Comparison of ENCODE assay signal across 29 cellular contexts in genomic region chr21:35420658-35421057, GRCh38.
"Had no signal": no experiment of that assay in that cellular context is flagged by ENCODE, and none has a peak within 500 bp of the region (broad histone marks: within the 10 kb centered on the region; RNA-seq: fewer than 3 reads in every experiment).

No MANE protein-coding gene starts in this region.

- H3K9me3 ChIP-seq: gastrocnemius medialis had no signal

- H3K36me3 ChIP-seq: brain microvascular endothelial cell, gastrocnemius medialis, heart left ventricle, WERI-Rb-1 had no signal

- H3K27ac ChIP-seq: brain microvascular endothelial cell, coronary artery, dorsolateral prefrontal cortex, foreskin keratinocyte, gastrocnemius medialis, heart left ventricle, WERI-Rb-1 had no signal

- H3K27me3 ChIP-seq: brain microvascular endothelial cell, foreskin keratinocyte, gastrocnemius medialis had no signal

- ATAC-seq: activated CD4-positive, CD25-positive, alpha-beta regulatory T cell treated with anti-CD3 and anti-CD28 coated beads, Interleukin-2, amount 50 U/mL, for 24 hours; activated CD8-positive, alpha-beta T cell treated with anti-CD3 and anti-CD28 coated beads for 36 hours; activated T-cell treated with anti-CD3 and anti-CD28 coated beads, Interleukin-2, amount 50 U/mL, for 4 hours; activated T-helper 17 cell treated with anti-CD3 and anti-CD28 coated beads, Interleukin-2, amount 50 U/mL, for 72 hours; esophagus mucosa; foreskin keratinocyte; gastrocnemius medialis; heart left ventricle had no signal

- FAIRE-seq: astrocyte, bronchial epithelial cell had no signal

- H3K4me1 ChIP-seq: foreskin keratinocyte, gastrocnemius medialis had no signal

- DNase-seq: activated B cell treated with CpG ODN at 0.5 μM for 24 hours; activated CD4-positive, alpha-beta T cell treated with anti-CD3 and anti-CD28 coated beads for 48 hours; activated CD4-positive, alpha-beta T cell treated with anti-CD3 and anti-CD28 coated beads, Interleukin-2, amount 50 U/mL, for 1 hour; activated CD4-positive, alpha-beta T cell treated with anti-CD3 and anti-CD28 coated beads, Interleukin-2, amount 50 U/mL, for 48 hours; activated CD8-positive, alpha-beta memory T cell treated with anti-CD3 and anti-CD28 coated beads for 24 hours; activated CD8-positive, alpha-beta T cell treated with anti-CD3 and anti-CD28 coated beads for 36 hours; activated effector memory CD4-positive, alpha-beta T cell treated with Interleukin-2 at 50 U/mL for 16 hours; activated gamma-delta T cell treated with Interleukin-2 at 50 U/mL for 16 hours; activated naive CD4-positive, alpha-beta T cell treated with anti-CD3 and anti-CD28 coated beads, Interleukin-2, amount 50 U/mL, for 16 hours; activated naive CD4-positive, alpha-beta T cell treated with Interleukin-2 at 50 U/mL for 16 hours; activated T-cell treated with anti-CD3 and anti-CD28 coated beads, Interleukin-2, amount 50 U/mL, for 4 hours; amniotic stem cell; anterior cingulate cortex; brain microvascular endothelial cell; dorsolateral prefrontal cortex; effector memory CD4-positive, alpha-beta T cell; endodermal cell; foreskin keratinocyte; gastrocnemius medialis; glutamatergic neuron; heart left ventricle; T1000; WERI-Rb-1 had no signal

- H3K4me3 ChIP-seq: coronary artery, dorsolateral prefrontal cortex, gastrocnemius medialis, heart left ventricle had no signal
